25 cellular contexts compared by ENCODE assay signal in genomic region chr5:119153629-119154028, GRCh38.
"Had no signal": no experiment of that assay in that cellular context is flagged by ENCODE, and none has a peak within 500 bp of the region (broad histone marks: within the 10 kb centered on the region; RNA-seq: fewer than 3 reads in every experiment).

No MANE protein-coding gene starts in this region.

- H3K27ac ChIP-seq: left ventricle myocardium inferior, ovary, right atrium auricular region, right lobe of liver, tibial nerve, vagina had no signal

- FAIRE-seq: islet of Langerhans, kidney had no signal

- DNase-seq: hypothalamus; immature natural killer cell; kidney; left colon; left ventricle myocardium inferior; midbrain; mucosa of descending colon; naive thymus-derived CD4-positive, alpha-beta T cell; ovary; right lobe of liver; stimulated activated CD4-positive, alpha-beta T cell treated with anti-CD3 and anti-CD28 coated beads, Interleukin-1b, Interleukin-23, amount 100 ng/mL, for 48 hours; stimulated activated CD4-positive, alpha-beta T cell treated with anti-CD3 and anti-CD28 coated beads, Interleukin-2, amount 100 ng/mL, for 48 hours; stimulated activated CD4-positive, alpha-beta T cell treated with anti-CD3 and anti-CD28 coated beads, Interleukin-4, amount 100 ng/mL, for 4 hours; stimulated activated CD8-positive, alpha-beta memory T cell treated with anti-CD3 and anti-CD28 coated beads, Interleukin-4, amount 100 ng/mL, for 48 hours; stimulated activated naive CD4-positive, alpha-beta T cell treated with Interleukin-2 at 50 U/mL for 16 hours; stimulated activated naive CD8-positive, alpha-beta T cell treated with anti-CD3 and anti-CD28 coated beads, Interleukin-15, amount 100 ng/mL, for 72 hours; substantia nigra had no signal

- H3K4me1 ChIP-seq: left ventricle myocardium inferior, right atrium auricular region, right lobe of liver, tibial nerve, vagina had no signal

- H3K36me3 ChIP-seq: ovary had no signal

- ATAC-seq: left colon; mucosa of descending colon; naive thymus-derived CD4-positive, alpha-beta T cell; natural killer cell treated with Interleukin-12 subunit alpha and Interleukin-12 subunit beta and Interleukin-15 and Interleukin-18, amount 100 ng/mL, for 72 hours; stimulated activated memory B cell treated with anti-CD40 and anti-IgM and Interleukin-4, amounts not matched to agents 10 μg/mL and 1 μg/mL and 100 μg/mL, for 72 hours; stimulated activated naive CD8-positive, alpha-beta T cell treated with anti-CD3 and anti-CD28 coated beads, Interleukin-15, amount 100 ng/mL, for 72 hours had no signal

- H3K9me3 ChIP-seq: mucosa of descending colon, ovary, right lobe of liver, vagina had no signal

- H3K4me3 ChIP-seq: left ventricle myocardium inferior, lung, mucosa of descending colon, ovary, right atrium auricular region, right lobe of liver, smooth muscle cell, tibial nerve, vagina had no signal

- H3K27me3 ChIP-seq: ovary, right atrium auricular region, right lobe of liver, tibial nerve, vagina had no signal

- H3K4me2 ChIP-seq: smooth muscle cell had no signal
